Comparison of ENCODE assay signal across 14 cellular contexts in genomic region chr3:125322166-125322565, GRCh38. TPM values are rescaled to one million over a fixed set of nuclear protein-coding genes. Genes with fewer than 3 reads are reported as not detected.
DNase-seq lines count a peak whose midpoint lies in the region; ATAC-seq and TF ChIP-seq lines count a peak whose summit lies in the region.
"Had no signal": no experiment of that assay in that cellular context is flagged by ENCODE, and none has a peak within 500 bp of the region (broad histone marks: within the 10 kb centered on the region; RNA-seq: fewer than 3 reads in every experiment).

No MANE protein-coding gene starts in this region.

- no peak overlapping the region for H4K91ac ChIP-seq in mesenchymal stem cell (ENCODE audit: low read length)

- H4K8ac ChIP-seq in mesenchymal stem cell (ENCODE audit: low read length): no peak overlapping the region

- H2BK5ac ChIP-seq in mesenchymal stem cell (ENCODE audit: low read depth, low read length, poor library complexity, severe bottlenecking): no peak overlapping the region

- 98% methylated on average over 6 of the region's 6 CpGs for WGBS in mesenchymal stem cell

- H3K9me3 Mint-ChIP-seq in WTC11: no peaks in the 10 kb centered on the region
- H3K9me3 Mint-ChIP-seq in activated naive CD4-positive, alpha-beta T cell treated with anti-CD3 and anti-CD28 coated beads, Interleukin-2, amount 50 U/mL, for 72 hours: peaks cover 3 to 8% of the 10 kb centered on the region in 2 donors

- H2AFZ ChIP-seq in mesenchymal stem cell (ENCODE audit: low read depth, low read length): no peak overlapping the region

- no peak overlapping the region for H2AK5ac ChIP-seq in mesenchymal stem cell (ENCODE audit: low read length, severe bottlenecking)

- H3K4me3 ChIP-seq in MG63 (no peak overlapping the region), mesenchymal stem cell (ENCODE audit: insufficient read depth in 1 of 2, low read depth in 1 of 2, low read length in 2 of 2) (no peak overlapping the region)

- no peak for ATAC-seq in WTC11
- ATAC-seq in activated naive CD4-positive, alpha-beta T cell treated with anti-CD3 and anti-CD28 coated beads, Interleukin-2, amount 50 U/mL, for 72 hours: no peak

- H3K79me1 ChIP-seq in mesenchymal stem cell (replicated peaks; ENCODE audit: low read length, poor library complexity, severe bottlenecking): peaks cover 10% of the 10 kb centered on the region

- H3K14ac ChIP-seq in mesenchymal stem cell (ENCODE audit: low read length in 2 of 2): no peak overlapping the region

- peaks cover 3% of the 10 kb centered on the region for H3K4me1 ChIP-seq in mesenchymal stem cell (ENCODE audit: control insufficient read depth, insufficient read depth, low read depth, low read length)

- H3K27ac Mint-ChIP-seq in WTC11: peak overlapping the region; percentile 80; the same call in 1 of the 2 replicates
- no peak overlapping the region for H3K27ac Mint-ChIP-seq in activated naive CD4-positive, alpha-beta T cell treated with anti-CD3 and anti-CD28 coated beads, Interleukin-2, amount 50 U/mL, for 72 hours
- H3K27ac Mint-ChIP-seq: activated T-cell treated with anti-CD3 and anti-CD28 coated beads, Interleukin-2, amount 50 U/mL, for 24 hours; CD4-positive, alpha-beta T cell; stimulated activated naive CD8-positive, alpha-beta T cell treated with anti-CD3 and anti-CD28 coated beads, Interleukin-15, Interleukin-2, amounts not matched to agents 100 ng/mL and 50 ng/mL, for 24 hours had no signal

- no peak overlapping the region for H2BK15ac ChIP-seq in mesenchymal stem cell (ENCODE audit: low read depth, poor library complexity, severe bottlenecking)

- H3K27me3 Mint-ChIP-seq in WTC11 (ENCODE audit: low read depth): no peaks in the 10 kb centered on the region
- H3K27me3 Mint-ChIP-seq: activated T-cell treated with anti-CD3 and anti-CD28 coated beads, Interleukin-2, amount 50 U/mL, for 24 hours; CD4-positive, alpha-beta T cell; stimulated activated naive CD8-positive, alpha-beta T cell treated with anti-CD3 and anti-CD28 coated beads, Interleukin-15, Interleukin-2, amounts not matched to agents 100 ng/mL and 50 ng/mL, for 24 hours had no signal

- no peak overlapping the region for H3K4ac ChIP-seq in mesenchymal stem cell (ENCODE audit: low read depth in 1 of 2, low read length in 2 of 2)

- no peak overlapping the region for H2BK12ac ChIP-seq in mesenchymal stem cell (ENCODE audit: low read length in 2 of 2)

- no peak for TF ChIP-seq CTCF in WTC11 (IDR thresholded peaks at IDR 0.05)

- H3K27ac ChIP-seq in mesenchymal stem cell (ENCODE audit: low read length, poor library complexity, severe bottlenecking): no peak overlapping the region

- H3K27me3 ChIP-seq in MG63: no peaks in the 10 kb centered on the region
- H3K27me3 ChIP-seq in mesenchymal stem cell (ENCODE audit: control insufficient read depth in 1 of 2, insufficient read depth in 1 of 2, low read length in 2 of 2): no peaks in the 10 kb centered on the region

- no peak overlapping the region for H3K4me2 ChIP-seq in mesenchymal stem cell (ENCODE audit: low read length, poor library complexity, severe bottlenecking)

- H3K36me3 Mint-ChIP-seq in WTC11: peaks cover 3% of the 10 kb centered on the region; the same call in 1 of the 2 replicates
- H3K36me3 Mint-ChIP-seq in activated naive CD4-positive, alpha-beta T cell treated with anti-CD3 and anti-CD28 coated beads, Interleukin-2, amount 50 U/mL, for 72 hours: peaks cover 14 to 16% of the 10 kb centered on the region in 2 donors

- peaks cover 5% of the 10 kb centered on the region; the same call in 1 of the 2 replicates for H3K9me3 ChIP-seq in MG63
- H3K9me3 ChIP-seq in mesenchymal stem cell (ENCODE audit: control insufficient read depth, low read length): peaks cover 2% of the 10 kb centered on the region

- no peak overlapping the region for H3K9ac ChIP-seq in mesenchymal stem cell (ENCODE audit: low read length)

- H3K36me3 ChIP-seq in MG63 (peaks cover 58% of the 10 kb centered on the region), mesenchymal stem cell (ENCODE audit: control insufficient read depth in 1 of 2, insufficient read depth in 2 of 2, low read depth in 1 of 2, low read length in 2 of 2) (peaks cover 5 to 49% of the 10 kb centered on the region in 2 experiments)

- H3K4me3 Mint-ChIP-seq in WTC11: no peak overlapping the region
- H3K4me3 Mint-ChIP-seq: activated T-cell treated with anti-CD3 and anti-CD28 coated beads, Interleukin-2, amount 50 U/mL, for 24 hours; CD4-positive, alpha-beta T cell; stimulated activated naive CD8-positive, alpha-beta T cell treated with anti-CD3 and anti-CD28 coated beads, Interleukin-15, Interleukin-2, amounts not matched to agents 100 ng/mL and 50 ng/mL, for 24 hours had no signal

- peaks cover 31% of the 10 kb centered on the region for H3K4me1 Mint-ChIP-seq in WTC11

- no peak overlapping the region for H3K18ac ChIP-seq in mesenchymal stem cell (ENCODE audit: low read depth in 1 of 2, low read length in 2 of 2)

- H2BK120ac ChIP-seq in mesenchymal stem cell (ENCODE audit: low read depth, low read length): no peak overlapping the region

- DNase-seq in D341Med (ENCODE audit: low spot score) (peak; percentile 42), MG63 (peak; percentile 15), WTC11 (ENCODE audit: low spot score) (no peak), iris pigment epithelial cell (ENCODE audit: low read depth) (peak; percentile 43), SW 1271 (lab: John Stamatoyannopoulos, UW) (no peak), SHP77 treated with DMSO at 0.1 percent for 48 hours (lab: John Stamatoyannopoulos, UW) (no peak), mesenchymal stem cell (no peak)
- no peak for DNase-seq in activated naive CD4-positive, alpha-beta T cell treated with anti-CD3 and anti-CD28 coated beads, Interleukin-2, amount 50 U/mL, for 72 hours (ENCODE audit: low spot score in 2 of 2)
- DNase-seq: activated T-cell treated with anti-CD3 and anti-CD28 coated beads, Interleukin-2, amount 50 U/mL, for 24 hours; aorta; CD4-positive, alpha-beta T cell; NCI-H2029 treated with DMSO at 0.1 percent for 48 hours; stimulated activated CD4-positive, alpha-beta T cell treated with anti-CD3 and anti-CD28 coated beads, Interleukin-4, amount 100 ng/mL, for 1 hour had no signal

- CTCF ChIA-PET in WTC11 (lab: Charles Lee): no interaction called here

- H3K23ac ChIP-seq in mesenchymal stem cell (ENCODE audit: low read length in 2 of 2): no peak overlapping the region

- POLR2A ChIA-PET in WTC11 (lab: Charles Lee): interaction anchor here (0.7 kb wide), 1 partner anchor 9 kb away, joined by 8 read pairs; no protein-coding TSS in a partner anchor

TF ChIP-seq in WTC11, 78 proteins besides CTCF, POLR2A, EP300 and RAD21:
- TF ChIP-seq ZNF263 (CRISPR knock-in tag; IDR thresholded peaks at IDR 0.05; ENCODE audit: low read depth): no peak
- TF ChIP-seq ATF6 (CRISPR knock-in tag; IDR thresholded peaks at IDR 0.05): no peak
- TF ChIP-seq ZNF425 (CRISPR knock-in tag; conservative IDR thresholded peaks at IDR 0.05): no peak

RNA-seq across cellular contexts. Expression of gene ZNF148, which starts 53.0 kb away (rescaled TPM):
- 22.3 and 39.4 TPM in 2 replicates for total RNA-seq in MG63 (2014; rRNA removed; shearing (Covaris generic); ENCODE audit: low replicate concordance)
- total RNA-seq in WTC11 (2021): 19.4 to 20.0 TPM (median 19.7 TPM) in 3 replicates
- 10 to 100 TPM; 28.5 to 47.8 TPM for total RNA-seq in activated naive CD4-positive, alpha-beta T cell treated with anti-CD3 and anti-CD28 coated beads, Interleukin-2, amount 50 U/mL, for 72 hours
- polyA plus RNA-seq in mesenchymal stem cell (2013, experiment 1 of 2): 18.9 TPM
- polyA plus RNA-seq in mesenchymal stem cell (2013, experiment 2 of 2): 19.3 TPM

Comparison
In these comparisons a context has a peak if more than half of its experiments do, and no peak if none do; other contexts are left out.
1. DNase-seq: peak in D341Med (single experiment), MG63 (single experiment) and iris pigment epithelial cell (single experiment); none in WTC11 (single experiment), SW 1271 (0 of 2), SHP77 treated with DMSO at 0.1 percent for 48 hours (single experiment), activated naive CD4-positive, alpha-beta T cell treated with anti-CD3 and anti-CD28 coated beads, Interleukin-2, amount 50 U/mL, for 72 hours (0 of 2) and mesenchymal stem cell (single experiment).